In genomic region chr1:85146972-85147359, GRCh38 we compare ENCODE assay signal across 21 cellular contexts. TPM values are rescaled to one million over a fixed set of nuclear protein-coding genes. Genes with fewer than 3 reads are reported as not detected.
DNase-seq lines count a peak whose midpoint lies in the region; ATAC-seq and TF ChIP-seq lines count a peak whose summit lies in the region.
"Had no signal": no experiment of that assay in that cellular context is flagged by ENCODE, and none has a peak within 500 bp of the region (broad histone marks: within the 10 kb centered on the region; RNA-seq: fewer than 3 reads in every experiment).

No MANE protein-coding gene starts in this region.

- ATAC-seq in HG02763 (IDR thresholded peaks at IDR 0.05; ENCODE audit: unreplicated experiment), result no peak
- ATAC-seq in GM18873 (IDR thresholded peaks at IDR 0.05; ENCODE audit: low FRiP score, unreplicated experiment), result no peak
- no peak for ATAC-seq in heart left ventricle
- ATAC-seq: upper lobe of right lung had no signal

- no peaks in the 10 kb centered on the region for H3K9me3 ChIP-seq in heart left ventricle
- H3K9me3 ChIP-seq: HAP-1, upper lobe of right lung had no signal

- H3K4me3 ChIP-seq in AG10803 (ENCODE audit: low read length) (no peak overlapping the region), astrocyte of the spinal cord (ENCODE audit: low read depth, low read length) (no peak overlapping the region), heart left ventricle (no peak overlapping the region)
- H3K4me3 ChIP-seq: HAP-1, upper lobe of right lung had no signal

- no peak for TF ChIP-seq POLR2A in heart left ventricle (IDR thresholded peaks at IDR 0.05)

- H3K4me1 ChIP-seq in heart left ventricle, result peaks cover 0 to 44% (median 1%) of the 10 kb centered on the region in 12 donors
- H3K4me1 ChIP-seq: upper lobe of right lung had no signal

- in situ Hi-C loops in astrocyte of the spinal cord (cut with HindIII; ENCODE audit: low sequenced_read_pairs), result no loop called here

- TF ChIP-seq CTCF in AG10803 (conservative IDR thresholded peaks at IDR 0.05; ENCODE audit: low read length) (peak; percentile 39; the same call in 1 of the 2 replicates), astrocyte of the spinal cord (IDR thresholded peaks at IDR 0.05; ENCODE audit: low read depth, low read length) (no peak), heart left ventricle (IDR thresholded peaks at IDR 0.05) (no peak)

- intact Hi-C loops in heart left ventricle (cut with DNase I), result loop anchor here in 1 of 10 donors (10.0 kb wide), 1 partner anchor 48 kb away; no protein-coding TSS in a partner anchor

- H3K27me3 ChIP-seq in heart left ventricle, result no peaks in the 10 kb centered on the region
- H3K27me3 ChIP-seq: upper lobe of right lung had no signal

- DNase-seq in AG10803 (ENCODE audit: low read depth) (peak; percentile 61), HT1080 (ENCODE audit: low read depth) (peak; percentile 14), astrocyte of the spinal cord (ENCODE audit: low read depth, low spot score) (peak; percentile 22), iris pigment epithelial cell (ENCODE audit: low read depth) (peak; percentile 50), GM19238 (ENCODE audit: insufficient read length, low spot score) (no peak), heart left ventricle (no peak)
- DNase-seq: activated CD4-positive, alpha-beta T cell treated with anti-CD3 and anti-CD28 coated beads, Interleukin-2, amount 10 ng/mL, durations not matched to agents 7 days and 5 days; activated naive CD8-positive, alpha-beta T cell treated with anti-CD3 and anti-CD28 coated beads, Interleukin-2, amount 10 ng/mL, durations not matched to agents 7 days and 5 days; activated T-cell treated with anti-CD3 and anti-CD28 coated beads, Interleukin-2, amount 50 U/mL, for 24 hours; AML-193; cortex of kidney; DND-41; immature natural killer cell; NCI-H1092; NCI-H345; OCI-M1; stimulated activated CD4-positive, alpha-beta T cell treated with anti-CD3 and anti-CD28 coated beads, Interleukin-15, amount 100 ng/mL, for 24 hours; upper lobe of right lung had no signal

- no peaks in the 10 kb centered on the region for H3K36me3 ChIP-seq in heart left ventricle
- H3K36me3 ChIP-seq: HAP-1, upper lobe of right lung had no signal

- H3K27ac ChIP-seq in heart left ventricle, result no peak overlapping the region
- H3K27ac ChIP-seq: upper lobe of right lung had no signal

RNA-seq across cellular contexts. Expression of gene SYDE2, which starts 53.9 kb away (rescaled TPM):
- total RNA-seq in HT1080 (2014; rRNA removed; shearing (Covaris generic)), result 2.3 and 3.7 TPM in 2 replicates
- polyA plus RNA-seq in HT1080 (2015; cell fraction: cytosol; rRNA removed), result 1.4 and 2.5 TPM in 2 replicates
- 3.2 and 3.8 TPM in 2 replicates for polyA plus RNA-seq in HT1080 (2015; cell fraction: nucleus; rRNA removed)
- 10 to 100 TPM; 15.1 to 25.8 (median 23.0) TPM for total RNA-seq in heart left ventricle
- 1 to 10 TPM; 2.4 to 6.0 TPM for polyA plus RNA-seq in heart left ventricle

Comparison
In these comparisons a context has a peak if more than half of its experiments do, and no peak if none do; other contexts are left out.
1. DNase-seq: peak in AG10803 (single experiment), HT1080 (single experiment), astrocyte of the spinal cord (single experiment) and iris pigment epithelial cell (single experiment); none in GM19238 (single experiment) and heart left ventricle (0 of 5).